Comparison of ENCODE assay signal across 28 cellular contexts in genomic region chr4:73899321-73899720, GRCh38. TPM values are rescaled to one million over a fixed set of nuclear protein-coding genes. Genes with fewer than 3 reads are reported as not detected.
"Had no signal": no experiment of that assay in that cellular context is flagged by ENCODE, and none has a peak within 500 bp of the region (broad histone marks: within the 10 kb centered on the region; RNA-seq: fewer than 3 reads in every experiment).

No MANE protein-coding gene starts in this region.

- H3K4me1 ChIP-seq: esophagus squamous epithelium, gastrocnemius medialis, heart right ventricle, left lung had no signal

- DNase-seq: cortex of kidney; effector CD8-positive, alpha-beta T cell; effector memory CD8-positive, alpha-beta T cell; endodermal cell; erythroblast; esophagus squamous epithelium; foreskin fibroblast; foreskin melanocyte; gastrocnemius medialis; glutamatergic neuron; head of caudate nucleus; heart right ventricle; hippocampal formation; left cardiac atrium; left lung; left ventricle myocardium superior; mammary epithelial cell; mesendoderm; midbrain; naive thymus-derived CD4-positive, alpha-beta T cell had no signal

- ATAC-seq: effector memory CD8-positive, alpha-beta T cell; esophagus mucosa; gastrocnemius medialis; heart right ventricle; left cardiac atrium; left lung; left ventricle myocardium superior; naive thymus-derived CD4-positive, alpha-beta T cell had no signal

- H3K9me3 ChIP-seq: esophagus squamous epithelium, gastrocnemius medialis, heart right ventricle, left lung had no signal

- H3K27me3 ChIP-seq: esophagus squamous epithelium, gastrocnemius medialis, heart right ventricle, left lung had no signal

- H3K4me3 ChIP-seq: esophagus squamous epithelium, gastrocnemius medialis, heart right ventricle, left lung, lung had no signal

- H3K27ac ChIP-seq: epithelial cell of prostate, esophagus squamous epithelium, gastrocnemius medialis, heart right ventricle, left lung had no signal

- H3K36me3 ChIP-seq: esophagus squamous epithelium, gastrocnemius medialis, heart right ventricle, left lung had no signal

RNA-seq across cellular contexts. Expression of gene PF4V1, which starts 46.2 kb away (rescaled TPM):
- total RNA-seq: dermis microvascular lymphatic vessel endothelial cell; endodermal cell; esophagus mucosa; esophagus squamous epithelium; gastrocnemius medialis; glomerular endothelial cell; heart right ventricle; kidney epithelial cell; left cardiac atrium; left lung; left ventricle myocardium superior; lower leg skin; lung; mammary epithelial cell; mucosa of gallbladder; naive thymus-derived CD4-positive, alpha-beta T cell had no signal
